In the genomic region with DNA sequence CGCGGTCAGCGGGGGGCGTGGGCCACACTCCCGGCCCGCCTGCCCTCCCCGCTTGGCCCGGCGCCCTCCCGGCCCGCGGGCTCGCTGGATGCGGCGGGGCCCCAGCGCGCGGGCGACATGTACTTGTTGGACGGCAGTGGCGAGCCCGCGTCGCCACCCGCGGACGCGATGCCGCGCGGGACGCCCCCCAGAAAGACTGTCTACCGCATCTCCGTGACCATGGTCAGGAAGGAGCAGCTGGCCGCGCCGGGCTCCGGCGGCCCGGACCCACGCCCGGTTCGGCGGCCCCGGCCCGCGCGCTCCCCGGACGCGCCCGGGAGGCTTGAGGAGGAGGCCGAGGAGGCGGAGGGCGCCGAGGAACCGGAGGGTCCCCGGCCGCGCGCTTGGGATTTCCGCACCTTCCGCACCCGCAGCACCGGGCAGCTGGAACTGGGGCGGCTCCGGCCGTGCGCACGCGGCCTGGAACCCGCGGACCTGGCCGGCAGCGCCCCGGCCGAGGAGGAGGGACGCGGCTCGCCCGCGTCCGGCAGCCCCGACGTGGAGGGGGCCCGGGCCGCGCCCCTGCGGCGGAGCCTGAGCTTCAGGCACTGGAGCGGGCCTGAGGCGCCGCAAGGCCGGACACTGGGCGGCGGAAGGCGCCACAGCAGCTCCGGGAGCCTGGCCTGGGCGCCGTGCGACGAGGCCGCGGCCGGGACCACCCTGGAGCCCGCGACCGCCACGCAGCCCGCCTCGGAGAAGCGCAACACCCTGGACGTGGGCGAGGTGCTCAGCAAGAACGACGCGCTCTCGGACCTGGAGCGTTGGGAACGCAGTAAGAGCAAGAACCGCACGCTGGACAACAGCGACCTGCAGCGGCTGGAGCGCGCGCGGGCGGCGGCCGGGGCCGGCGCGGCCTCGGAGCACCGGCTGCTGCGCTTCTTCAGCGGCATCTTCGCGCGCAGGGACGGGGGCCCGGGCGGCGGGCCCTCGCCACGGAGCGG, we compare ENCODE assay signal across 8 cellular contexts.
DNase-seq lines count a peak whose midpoint lies in the region; ATAC-seq and TF ChIP-seq lines count a peak whose summit lies in the region.

No MANE protein-coding gene starts in this region.

- no peak overlapping the region for H4K12ac ChIP-seq in trophoblast cell (ENCODE audit: low read depth, low read length)

- H3K14ac ChIP-seq in trophoblast cell (ENCODE audit: low read length), result no peak overlapping the region

- H3K27me3 Mint-ChIP-seq in WTC11 (ENCODE audit: low read depth), result peaks cover 14% of the 10 kb centered on the region

- H3K79me1 ChIP-seq in trophoblast cell (ENCODE audit: low read length), result no peaks in the 10 kb centered on the region

- no peak overlapping the region for H2BK12ac ChIP-seq in trophoblast cell (ENCODE audit: low read length)

- H3K4me1 ChIP-seq in heart right ventricle (peaks cover 0 to 44% (median 22%) of the 10 kb centered on the region in 9 donors), trophoblast cell (ENCODE audit: control insufficient read depth in 1 of 2, insufficient read depth in 2 of 2, low read length in 2 of 2) (peaks cover 10 to 16% of the 10 kb centered on the region in 2 experiments)

- H3K23ac ChIP-seq in trophoblast cell (ENCODE audit: low read length), result no peak overlapping the region

- ATAC-seq in WTC11, result peak; percentile 10; the same call in 1 of the 2 replicates
- peak; percentile 60 to 81 (median 68) for ATAC-seq in heart right ventricle
- no peak for ATAC-seq in GM18505 (IDR thresholded peaks at IDR 0.05; ENCODE audit: unreplicated experiment)
- ATAC-seq in GM21737 (IDR thresholded peaks at IDR 0.05; ENCODE audit: unreplicated experiment), result no peak
- ATAC-seq in GM21717 (IDR thresholded peaks at IDR 0.05; ENCODE audit: unreplicated experiment), result no peak

- peak overlapping the region; percentile 25 for H3K18ac ChIP-seq in trophoblast cell (ENCODE audit: low read length)

- H3K79me2 ChIP-seq in trophoblast cell (ENCODE audit: control insufficient read depth, insufficient read depth, low read length, poor library complexity), result no peaks in the 10 kb centered on the region

- no peaks in the 10 kb centered on the region for H3K9me3 Mint-ChIP-seq in WTC11

- CTCF ChIA-PET in WTC11 (lab: Charles Lee), result interaction anchor here (0.7 to 2.9 kb wide), 7 partner anchors 25 to 76 kb away, joined by 3 to 22 read pairs (median 5); no protein-coding TSS in a partner anchor

- no peak overlapping the region for H4K8ac ChIP-seq in trophoblast cell (ENCODE audit: low read depth, low read length)

- H2AK5ac ChIP-seq in trophoblast cell (ENCODE audit: low read length), result no peak overlapping the region

- peak overlapping the region; percentile 75 for H3K4me2 ChIP-seq in trophoblast cell (ENCODE audit: low read length)

- H3K4ac ChIP-seq in trophoblast cell (ENCODE audit: low read depth, low read length), result no peak overlapping the region

- H4K91ac ChIP-seq in trophoblast cell (ENCODE audit: low read depth, low read length), result no peak overlapping the region

- H3K4me3 ChIP-seq in heart right ventricle (peak overlapping the region in 9 of 10 donors; percentile 45 to 62 (median 55)), trophoblast cell (ENCODE audit: low read depth, low read length) (peak overlapping the region; percentile 82)

- H3K36me3 ChIP-seq in heart right ventricle (no peaks in the 10 kb centered on the region), trophoblast cell (ENCODE audit: control insufficient read depth in 1 of 2, insufficient read depth in 2 of 2, low read length in 2 of 2) (no peaks in the 10 kb centered on the region)

- H3K4me3 Mint-ChIP-seq in WTC11, result no peak overlapping the region

- H3K9me3 ChIP-seq in heart right ventricle (no peaks in the 10 kb centered on the region), trophoblast cell (ENCODE audit: insufficient read depth, low read depth, low read length) (peaks cover 2% of the 10 kb centered on the region)

- H3K27ac Mint-ChIP-seq in WTC11, result no peak overlapping the region

- no peak overlapping the region for H2AFZ ChIP-seq in trophoblast cell (ENCODE audit: insufficient read depth, low read length, poor library complexity)

- no peak overlapping the region for H2BK5ac ChIP-seq in trophoblast cell (ENCODE audit: low read depth, low read length, poor library complexity)

- WGBS in heart right ventricle, 2 donors, result 1 to 2% methylated on average over 124 to 147 of the region's 148 CpGs
- WGBS in trophoblast cell (ENCODE audit: extremely low coverage, insufficient coverage, insufficient read length), result no CpG with 5 or more reads among the region's 148 CpGs

- no peak for TF ChIP-seq POLR2A in GM18505 (IDR thresholded peaks at IDR 0.05; ENCODE audit: borderline replicate concordance, extremely low read depth, insufficient read depth, insufficient read length)

- intact Hi-C loops in heart right ventricle (cut with DNase I), result loop anchor here (2.0 to 10.0 kb wide), 6 partner anchors 73 to 535 kb away; no protein-coding TSS in a partner anchor

- POLR2A ChIA-PET in WTC11 (lab: Charles Lee), result interaction anchor here (0.6 to 0.8 kb wide), 2 partner anchors 76 to 1734 kb away, joined by 3 to 4 read pairs; no protein-coding TSS in a partner anchor

- peak; percentile 41 for DNase-seq in NCI-H1436 (lab: John Stamatoyannopoulos, UW)
- no peak for DNase-seq in NCI-H1436 treated with DMSO at 0.1 percent for 48 hours (lab: John Stamatoyannopoulos, UW)
- DNase-seq in WTC11 (ENCODE audit: low spot score), result peak; percentile 66
- peak; percentile 57 to 64 for DNase-seq in heart right ventricle
- DNase-seq in trophoblast cell, result peak; percentile 51 to 79

- H3K9ac ChIP-seq in trophoblast cell (ENCODE audit: low read length), result no peak overlapping the region

- H3K4me1 Mint-ChIP-seq in WTC11, result peaks cover 64% of the 10 kb centered on the region

- TF ChIP-seq CTCF in WTC11 (IDR thresholded peaks at IDR 0.05) (no peak), heart right ventricle (IDR thresholded peaks at IDR 0.05) (peak; percentile 20 to 77 (median 47))

- peaks cover 0 to 63% (median 0%) of the 10 kb centered on the region in 7 donors for H3K27me3 ChIP-seq in heart right ventricle
- peaks cover 19% of the 10 kb centered on the region for H3K27me3 ChIP-seq in trophoblast cell (ENCODE audit: insufficient read depth, low read length)

- H2BK120ac ChIP-seq in trophoblast cell (ENCODE audit: insufficient read depth, low read length, poor library complexity), result no peak overlapping the region

- no peaks in the 10 kb centered on the region for H3K36me3 Mint-ChIP-seq in WTC11

- H3K27ac ChIP-seq in heart right ventricle (peak overlapping the region in 4 of 10 donors; percentile 47 to 58 (median 50)), trophoblast cell (ENCODE audit: low read depth, low read length) (no peak overlapping the region)

TF ChIP-seq in WTC11, 78 proteins besides CTCF, POLR2A, EP300 and RAD21 (continues in another document):
- TF ChIP-seq, protein P1, sequence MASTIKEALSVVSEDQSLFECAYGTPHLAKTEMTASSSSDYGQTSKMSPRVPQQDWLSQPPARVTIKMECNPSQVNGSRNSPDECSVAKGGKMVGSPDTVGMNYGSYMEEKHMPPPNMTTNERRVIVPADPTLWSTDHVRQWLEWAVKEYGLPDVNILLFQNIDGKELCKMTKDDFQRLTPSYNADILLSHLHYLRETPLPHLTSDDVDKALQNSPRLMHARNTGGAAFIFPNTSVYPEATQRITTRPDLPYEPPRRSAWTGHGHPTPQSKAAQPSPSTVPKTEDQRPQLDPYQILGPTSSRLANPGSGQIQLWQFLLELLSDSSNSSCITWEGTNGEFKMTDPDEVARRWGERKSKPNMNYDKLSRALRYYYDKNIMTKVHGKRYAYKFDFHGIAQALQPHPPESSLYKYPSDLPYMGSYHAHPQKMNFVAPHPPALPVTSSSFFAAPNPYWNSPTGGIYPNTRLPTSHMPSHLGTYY (CRISPR knock-in tag; IDR thresholded peaks at IDR 0.05), result no peak
- 0 out of 2 replicates have a peak, but pooled peaks have one; percentile 20 for TF ChIP-seq ETV6 (CRISPR knock-in tag; IDR thresholded peaks at IDR 0.05)
- TF ChIP-seq, protein P2, sequence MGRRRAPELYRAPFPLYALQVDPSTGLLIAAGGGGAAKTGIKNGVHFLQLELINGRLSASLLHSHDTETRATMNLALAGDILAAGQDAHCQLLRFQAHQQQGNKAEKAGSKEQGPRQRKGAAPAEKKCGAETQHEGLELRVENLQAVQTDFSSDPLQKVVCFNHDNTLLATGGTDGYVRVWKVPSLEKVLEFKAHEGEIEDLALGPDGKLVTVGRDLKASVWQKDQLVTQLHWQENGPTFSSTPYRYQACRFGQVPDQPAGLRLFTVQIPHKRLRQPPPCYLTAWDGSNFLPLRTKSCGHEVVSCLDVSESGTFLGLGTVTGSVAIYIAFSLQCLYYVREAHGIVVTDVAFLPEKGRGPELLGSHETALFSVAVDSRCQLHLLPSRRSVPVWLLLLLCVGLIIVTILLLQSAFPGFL (CRISPR knock-in tag; IDR thresholded peaks at IDR 0.05; ENCODE audit: borderline replicate concordance), result no peak
- TF ChIP-seq CBFB (CRISPR knock-in tag; IDR thresholded peaks at IDR 0.05; ENCODE audit: low read depth), result 0 out of 2 replicates have a peak, but pooled peaks have one; percentile 66
- TF ChIP-seq ZNF671 (CRISPR knock-in tag; IDR thresholded peaks at IDR 0.05), result no peak
- TF ChIP-seq ZBTB21 (CRISPR knock-in tag; IDR thresholded peaks at IDR 0.05; ENCODE audit: borderline replicate concordance), result no peak

Comparison
In these comparisons a context has a peak if more than half of its experiments do, and no peak if none do; other contexts are left out.
1. ATAC-seq: peak in WTC11 (single experiment) and heart right ventricle (8 of 8); none in GM18505 (single experiment), GM21737 (single experiment) and GM21717 (single experiment).